In the genomic region with DNA sequence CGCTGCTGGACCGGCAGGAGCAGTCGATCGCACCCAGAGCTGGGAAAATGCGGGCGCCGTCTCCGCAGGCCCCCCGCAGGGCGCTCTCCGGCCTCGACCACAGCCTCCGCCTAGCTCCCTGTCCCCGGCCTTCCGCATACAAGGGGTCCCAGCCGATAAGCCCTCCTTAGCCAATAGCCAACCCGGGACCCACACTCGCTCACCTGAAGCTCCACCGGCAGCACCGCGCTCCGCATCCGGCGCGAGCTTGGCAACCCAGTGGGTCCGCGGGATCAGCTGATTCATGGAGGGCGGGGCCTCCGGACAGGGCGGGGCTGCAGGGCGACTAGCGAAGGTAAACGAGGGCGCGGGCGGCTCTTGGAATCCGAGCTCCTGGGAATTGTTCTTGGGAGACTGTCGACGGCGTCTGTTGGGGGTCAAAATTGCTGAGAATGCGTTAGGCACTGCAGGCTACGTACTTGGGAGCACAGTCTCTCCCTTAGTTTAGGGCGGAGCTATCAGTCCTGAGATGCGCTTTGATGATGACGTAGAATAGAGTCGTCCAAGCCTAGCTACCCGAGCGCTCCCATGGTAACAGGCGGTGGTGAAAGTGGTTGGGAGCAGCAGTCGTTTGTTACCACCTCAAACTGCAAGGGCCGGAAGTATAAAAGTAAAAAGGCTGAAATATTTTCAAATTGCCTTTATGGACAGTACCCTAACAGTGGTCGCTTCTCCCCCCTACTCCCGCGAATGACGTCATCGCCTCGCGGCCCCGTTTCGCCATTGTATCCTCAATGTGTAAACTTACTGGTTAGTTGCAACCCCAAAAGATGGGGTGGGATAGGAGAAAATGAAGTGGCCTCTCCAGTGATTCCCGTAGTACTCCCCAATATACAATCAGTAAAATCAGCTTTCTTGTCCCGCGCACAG, we compare ENCODE assay signal across 1 cellular context.
A peak's percentile ranks its signal among the peaks of the same experiment; 100 is the strongest.
TF ChIP-seq lines count a peak whose summit lies in the region.

Gene ALS2, minus strand, starts transcription at position 260 of the 909 bp plus-strand sequence. CDS start 12,048 bp downstream, outside the sequence.

TF ChIP-seq in HepG2, 621 proteins besides CTCF, POLR2A, EP300 and RAD21 (continued from another document and continues in another):
- TF ChIP-seq, protein P1, sequence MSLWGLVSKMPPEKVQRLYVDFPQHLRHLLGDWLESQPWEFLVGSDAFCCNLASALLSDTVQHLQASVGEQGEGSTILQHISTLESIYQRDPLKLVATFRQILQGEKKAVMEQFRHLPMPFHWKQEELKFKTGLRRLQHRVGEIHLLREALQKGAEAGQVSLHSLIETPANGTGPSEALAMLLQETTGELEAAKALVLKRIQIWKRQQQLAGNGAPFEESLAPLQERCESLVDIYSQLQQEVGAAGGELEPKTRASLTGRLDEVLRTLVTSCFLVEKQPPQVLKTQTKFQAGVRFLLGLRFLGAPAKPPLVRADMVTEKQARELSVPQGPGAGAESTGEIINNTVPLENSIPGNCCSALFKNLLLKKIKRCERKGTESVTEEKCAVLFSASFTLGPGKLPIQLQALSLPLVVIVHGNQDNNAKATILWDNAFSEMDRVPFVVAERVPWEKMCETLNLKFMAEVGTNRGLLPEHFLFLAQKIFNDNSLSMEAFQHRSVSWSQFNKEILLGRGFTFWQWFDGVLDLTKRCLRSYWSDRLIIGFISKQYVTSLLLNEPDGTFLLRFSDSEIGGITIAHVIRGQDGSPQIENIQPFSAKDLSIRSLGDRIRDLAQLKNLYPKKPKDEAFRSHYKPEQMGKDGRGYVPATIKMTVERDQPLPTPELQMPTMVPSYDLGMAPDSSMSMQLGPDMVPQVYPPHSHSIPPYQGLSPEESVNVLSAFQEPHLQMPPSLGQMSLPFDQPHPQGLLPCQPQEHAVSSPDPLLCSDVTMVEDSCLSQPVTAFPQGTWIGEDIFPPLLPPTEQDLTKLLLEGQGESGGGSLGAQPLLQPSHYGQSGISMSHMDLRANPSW (CRISPR knock-in tag; IDR thresholded peaks at IDR 0.05; ENCODE audit: borderline replicate concordance), result peak; percentile 8; the same call in 1 of the 2 replicates
- TF ChIP-seq ZNF567 (CRISPR knock-in tag; IDR thresholded peaks at IDR 0.05; ENCODE audit: borderline replicate concordance) (peak; percentile 26; the same call in 1 of the 2 replicates), RBM22 (optimal IDR thresholded peaks at IDR 0.05; ENCODE audit: low read length) (no peak), PRDM10 (CRISPR knock-in tag; IDR thresholded peaks at IDR 0.05; ENCODE audit: low read depth) (peak; percentile 73), SRY (CRISPR knock-in tag; IDR thresholded peaks at IDR 0.05) (no peak; the same call in 1 of the 2 replicates), MEF2D (CRISPR knock-in tag; IDR thresholded peaks at IDR 0.05) (peak; percentile 87), ZGPAT (CRISPR knock-in tag; IDR thresholded peaks at IDR 0.05) (peak; percentile 90), NFIC (IDR thresholded peaks at IDR 0.05; ENCODE audit: low read length) (no peak), NFKB2 (CRISPR knock-in tag; IDR thresholded peaks at IDR 0.05; ENCODE audit: borderline replicate concordance) (peak; percentile 93; the same call in 1 of the 2 replicates), ZNF597 (CRISPR knock-in tag; IDR thresholded peaks at IDR 0.05) (no peak), ZNF530 (CRISPR knock-in tag; IDR thresholded peaks at IDR 0.05; ENCODE audit: low read depth) (no peak), RNF2 (conservative IDR thresholded peaks at IDR 0.05; ENCODE audit: low read depth) (0 out of 2 replicates have a peak, but pooled peaks have one; percentile 28), RELA (CRISPR knock-in tag; IDR thresholded peaks at IDR 0.05) (peak; percentile 87; the same call in 1 of the 2 replicates), ATAD3A (CRISPR knock-in tag; IDR thresholded peaks at IDR 0.05) (no peak), BRCA1 (CRISPR knock-in tag; IDR thresholded peaks at IDR 0.05) (no peak; the same call in 1 of the 2 replicates), GATA4 (IDR thresholded peaks at IDR 0.05; ENCODE audit: borderline replicate concordance, low read depth) (peak; percentile 50; the same call in 1 of the 2 replicates), ZNF7 (CRISPR knock-in tag; IDR thresholded peaks at IDR 0.05) (peak; percentile 25; the same call in 1 of the 2 replicates), ZNF615 (CRISPR knock-in tag; IDR thresholded peaks at IDR 0.05; ENCODE audit: borderline replicate concordance) (no peak), RCOR2 (CRISPR knock-in tag; IDR thresholded peaks at IDR 0.05) (no peak; the same call in 1 of the 2 replicates), SP140L (CRISPR knock-in tag; IDR thresholded peaks at IDR 0.05; ENCODE audit: borderline replicate concordance) (0 out of 2 replicates have a peak, but pooled peaks have one; percentile 16), ZNF281 (CRISPR knock-in tag; IDR thresholded peaks at IDR 0.05; ENCODE audit: borderline replicate concordance) (0 out of 2 replicates have a peak, but pooled peaks have one; percentile 25), MXI1 (IDR thresholded peaks at IDR 0.05; ENCODE audit: borderline replicate concordance, low read depth, low read length) (peak; percentile 78; the same call in 1 of the 3 replicates), KLF16 (CRISPR knock-in tag; IDR thresholded peaks at IDR 0.05) (peak in 1 of 2 experiments; percentile 91; a peak in 1 of 4 replicates), KAT2B (IDR thresholded peaks at IDR 0.05; ENCODE audit: borderline replicate concordance, low read depth, low read length) (no peak), ZNF256 (CRISPR knock-in tag; conservative IDR thresholded peaks at IDR 0.05) (peak; percentile 77; the same call in 1 of the 2 replicates), NFIB (CRISPR knock-in tag; IDR thresholded peaks at IDR 0.05; ENCODE audit: borderline replicate concordance) (no peak)
- TF ChIP-seq, protein P2, sequence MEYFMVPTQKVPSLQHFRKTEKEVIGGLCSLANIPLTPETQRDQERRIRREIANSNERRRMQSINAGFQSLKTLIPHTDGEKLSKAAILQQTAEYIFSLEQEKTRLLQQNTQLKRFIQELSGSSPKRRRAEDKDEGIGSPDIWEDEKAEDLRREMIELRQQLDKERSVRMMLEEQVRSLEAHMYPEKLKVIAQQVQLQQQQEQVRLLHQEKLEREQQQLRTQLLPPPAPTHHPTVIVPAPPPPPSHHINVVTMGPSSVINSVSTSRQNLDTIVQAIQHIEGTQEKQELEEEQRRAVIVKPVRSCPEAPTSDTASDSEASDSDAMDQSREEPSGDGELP (IDR thresholded peaks at IDR 0.05; ENCODE audit: borderline replicate concordance, low read depth), result peak; percentile 100
- TF ChIP-seq, protein P3, sequence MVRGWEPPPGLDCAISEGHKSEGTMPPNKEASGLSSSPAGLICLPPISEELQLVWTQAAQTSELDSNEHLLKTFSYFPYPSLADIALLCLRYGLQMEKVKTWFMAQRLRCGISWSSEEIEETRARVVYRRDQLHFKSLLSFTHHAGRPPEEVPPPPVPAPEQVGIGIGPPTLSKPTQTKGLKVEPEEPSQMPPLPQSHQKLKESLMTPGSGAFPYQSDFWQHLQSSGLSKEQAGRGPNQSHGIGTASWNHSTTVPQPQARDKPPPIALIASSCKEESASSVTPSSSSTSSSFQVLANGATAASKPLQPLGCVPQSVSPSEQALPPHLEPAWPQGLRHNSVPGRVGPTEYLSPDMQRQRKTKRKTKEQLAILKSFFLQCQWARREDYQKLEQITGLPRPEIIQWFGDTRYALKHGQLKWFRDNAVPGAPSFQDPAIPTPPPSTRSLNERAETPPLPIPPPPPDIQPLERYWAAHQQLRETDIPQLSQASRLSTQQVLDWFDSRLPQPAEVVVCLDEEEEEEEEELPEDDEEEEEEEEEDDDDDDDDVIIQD (CRISPR knock-in tag; IDR thresholded peaks at IDR 0.05; ENCODE audit: low read depth), result peak; percentile 100
- TF ChIP-seq, protein P4, sequence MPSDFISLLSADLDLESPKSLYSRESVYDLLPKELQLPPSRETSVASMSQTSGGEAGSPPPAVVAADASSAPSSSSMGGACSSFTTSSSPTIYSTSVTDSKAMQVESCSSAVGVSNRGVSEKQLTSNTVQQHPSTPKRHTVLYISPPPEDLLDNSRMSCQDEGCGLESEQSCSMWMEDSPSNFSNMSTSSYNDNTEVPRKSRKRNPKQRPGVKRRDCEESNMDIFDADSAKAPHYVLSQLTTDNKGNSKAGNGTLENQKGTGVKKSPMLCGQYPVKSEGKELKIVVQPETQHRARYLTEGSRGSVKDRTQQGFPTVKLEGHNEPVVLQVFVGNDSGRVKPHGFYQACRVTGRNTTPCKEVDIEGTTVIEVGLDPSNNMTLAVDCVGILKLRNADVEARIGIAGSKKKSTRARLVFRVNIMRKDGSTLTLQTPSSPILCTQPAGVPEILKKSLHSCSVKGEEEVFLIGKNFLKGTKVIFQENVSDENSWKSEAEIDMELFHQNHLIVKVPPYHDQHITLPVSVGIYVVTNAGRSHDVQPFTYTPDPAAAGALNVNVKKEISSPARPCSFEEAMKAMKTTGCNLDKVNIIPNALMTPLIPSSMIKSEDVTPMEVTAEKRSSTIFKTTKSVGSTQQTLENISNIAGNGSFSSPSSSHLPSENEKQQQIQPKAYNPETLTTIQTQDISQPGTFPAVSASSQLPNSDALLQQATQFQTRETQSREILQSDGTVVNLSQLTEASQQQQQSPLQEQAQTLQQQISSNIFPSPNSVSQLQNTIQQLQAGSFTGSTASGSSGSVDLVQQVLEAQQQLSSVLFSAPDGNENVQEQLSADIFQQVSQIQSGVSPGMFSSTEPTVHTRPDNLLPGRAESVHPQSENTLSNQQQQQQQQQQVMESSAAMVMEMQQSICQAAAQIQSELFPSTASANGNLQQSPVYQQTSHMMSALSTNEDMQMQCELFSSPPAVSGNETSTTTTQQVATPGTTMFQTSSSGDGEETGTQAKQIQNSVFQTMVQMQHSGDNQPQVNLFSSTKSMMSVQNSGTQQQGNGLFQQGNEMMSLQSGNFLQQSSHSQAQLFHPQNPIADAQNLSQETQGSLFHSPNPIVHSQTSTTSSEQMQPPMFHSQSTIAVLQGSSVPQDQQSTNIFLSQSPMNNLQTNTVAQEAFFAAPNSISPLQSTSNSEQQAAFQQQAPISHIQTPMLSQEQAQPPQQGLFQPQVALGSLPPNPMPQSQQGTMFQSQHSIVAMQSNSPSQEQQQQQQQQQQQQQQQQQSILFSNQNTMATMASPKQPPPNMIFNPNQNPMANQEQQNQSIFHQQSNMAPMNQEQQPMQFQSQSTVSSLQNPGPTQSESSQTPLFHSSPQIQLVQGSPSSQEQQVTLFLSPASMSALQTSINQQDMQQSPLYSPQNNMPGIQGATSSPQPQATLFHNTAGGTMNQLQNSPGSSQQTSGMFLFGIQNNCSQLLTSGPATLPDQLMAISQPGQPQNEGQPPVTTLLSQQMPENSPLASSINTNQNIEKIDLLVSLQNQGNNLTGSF (CRISPR knock-in tag; IDR thresholded peaks at IDR 0.05), result no peak; the same call in 1 of the 2 replicates
